Comparison of ENCODE assay signal across 8 cellular contexts in the genomic region with DNA sequence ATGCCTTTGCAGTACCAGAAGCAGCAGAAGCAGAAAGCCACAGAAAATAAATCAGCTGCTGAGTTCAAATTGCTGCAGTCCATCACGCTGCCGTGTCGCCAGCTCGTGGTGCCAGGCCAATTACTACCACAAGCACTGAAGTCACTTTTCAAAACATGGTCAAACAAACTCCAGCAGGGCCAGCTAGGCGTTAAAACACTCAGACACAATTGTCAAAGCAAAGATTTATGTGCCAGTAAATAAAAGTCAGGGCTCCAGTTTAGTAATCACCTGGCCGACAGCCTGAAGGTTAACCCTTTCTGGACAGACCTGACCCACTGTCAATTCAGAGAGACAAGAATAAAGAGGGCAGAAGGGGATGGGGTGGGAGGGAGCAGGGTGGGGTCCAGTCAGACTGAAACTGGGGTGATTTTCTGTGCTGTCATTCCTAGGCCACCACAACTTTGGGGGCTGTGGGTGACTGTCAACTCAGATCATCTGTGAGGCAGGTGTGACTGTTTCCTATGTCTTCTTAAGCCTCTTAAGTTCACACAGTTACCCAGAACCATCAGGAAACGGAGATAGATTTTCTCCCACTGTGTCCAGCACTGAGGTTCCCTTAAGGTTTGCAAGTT.
DNase-seq lines count a peak whose midpoint lies in the region; ATAC-seq, FAIRE-seq and TF ChIP-seq lines count a peak whose summit lies in the region.

No MANE protein-coding gene starts in this region.

- 0 out of 2 replicates have a peak, but pooled peaks have one; percentile 23 for TF ChIP-seq POLR2A in GM12878 (IDR thresholded peaks at IDR 0.05; ENCODE audit: low read depth, low read length)
- no peak for TF ChIP-seq POLR2A in vagina (IDR thresholded peaks at IDR 0.05)

- BruUV-seq in GM12878 (replicated peaks; lab: Mats Ljungman, UMichigan): no TSS peak

- H3K79me2 ChIP-seq in GM12878 (ENCODE audit: control insufficient read depth, insufficient read depth, low read length): peaks cover 50% of the 10 kb centered on the region

- in situ Hi-C loops in GM12878 (cut with MboI): no loop called here

- H3K27ac ChIP-seq in GM12878 (ENCODE audit: control insufficient read depth, insufficient read depth): peak overlapping the region; percentile 96
- peak overlapping the region; percentile 29 for H3K27ac ChIP-seq in vagina

- intact Hi-C loops in GM12878 (cut with micrococcal nuclease; ENCODE audit: unreplicated experiment): loop anchor here (1.0 to 5.0 kb wide), 8 partner anchors 15 to 135 kb away; partner anchors contain the start of gene FUT8
- intact Hi-C loops in vagina (cut with DNase I): no loop called here

- H3K9ac ChIP-seq in GM12878 (ENCODE audit: control insufficient read depth, insufficient read depth, low read length): peak overlapping the region; percentile 69

- no peak overlapping the region for H2AFZ ChIP-seq in GM12878 (ENCODE audit: control insufficient read depth, low read depth, low read length)

- WGBS in GM12878 (ENCODE audit: insufficient coverage, insufficient replicate concordance, low lambda C conversion rate, missing lambda C conversion rate): 2% methylated on average over 7 of the region's 7 CpGs

- TF ChIP-seq CTCF in GM12878 (IDR thresholded peaks at IDR 0.05 in 2 of 3, conservative IDR thresholded peaks at IDR 0.05 in 1 of 3; ENCODE audit: control insufficient read depth in 2 of 3, extremely low read depth in 1 of 3, insufficient read depth in 1 of 3, low read depth in 3 of 3, low read length in 3 of 3) (no peak), vagina (IDR thresholded peaks at IDR 0.05) (no peak)

- DNase-seq in NCI-H187 treated with DMSO at 0.1 percent for 48 hours (lab: John Stamatoyannopoulos, UW): peak; percentile 28
- peak; percentile 98 for DNase-seq in GM12878 (ENCODE audit: low read depth, low spot score)
- no peak for DNase-seq in vagina (ENCODE audit: extremely low spot score in 2 of 2)
- no peak for DNase-seq in midbrain (lab: John Stamatoyannopoulos, UW)
- DNase-seq in Kasumi-1 (lab: John Stamatoyannopoulos, UW): no peak
- no peak for DNase-seq in dermis blood vessel endothelial cell

- TF ChIP-seq EP300 in GM12878 (IDR thresholded peaks at IDR 0.05; ENCODE audit: borderline replicate concordance in 1 of 2, control insufficient read depth in 1 of 2, low read depth in 2 of 2, low read length in 2 of 2): peak in 1 of 2 experiments; percentile 65; a peak in 2 of 4 replicates

- H3K4me1 ChIP-seq in GM12878 (ENCODE audit: control insufficient read depth, insufficient read depth, low read length): peaks cover 49% of the 10 kb centered on the region
- peaks cover 16% of the 10 kb centered on the region for H3K4me1 ChIP-seq in vagina

- 0 out of 2 replicates have a peak, but pooled peaks have one; percentile 12 for TF ChIP-seq RAD21 in GM12878 (IDR thresholded peaks at IDR 0.05; ENCODE audit: insufficient read depth, low read depth, low read length)

- H3K36me3 ChIP-seq in GM12878 (ENCODE audit: control insufficient read depth in 2 of 2, insufficient read depth in 2 of 2, low read length in 1 of 2) (no peaks in the 10 kb centered on the region), vagina (no peaks in the 10 kb centered on the region)

- peak overlapping the region; percentile 66 for H3K4me3 ChIP-seq in GM12878
- no peak overlapping the region for H3K4me3 ChIP-seq in vagina

- ATAC-seq in GM18868 (IDR thresholded peaks at IDR 0.05; ENCODE audit: unreplicated experiment) (peak; percentile 69), HG02588 (IDR thresholded peaks at IDR 0.05; ENCODE audit: unreplicated experiment) (peak; percentile 48), GM12878 (peak; percentile 69)

- SMC1A ChIA-PET in GM12878 (lab: Charles Lee; ENCODE audit: uncharacterized antibody, unreplicated experiment): interaction anchor here (0.8 to 17.0 kb wide), 21 partner anchors 9 to 522 kb away, joined by 3 to 391 read pairs (median 4); partner anchors contain the start of gene FUT8

- peak overlapping the region; percentile 77 for H3K4me2 ChIP-seq in GM12878 (ENCODE audit: control insufficient read depth, insufficient read depth)

- H3K27me3 ChIP-seq in GM12878 (replicated peaks in 1 of 2; ENCODE audit: control insufficient read depth in 2 of 2, insufficient read depth in 2 of 2, low read length in 1 of 2) (no peaks in the 10 kb centered on the region), vagina (no peaks in the 10 kb centered on the region)

- CTCF ChIA-PET in GM12878 (lab: Yijun Ruan, JAX): interaction anchor here (0.6 to 6.3 kb wide), 12 partner anchors 13 to 132 kb away, joined by 3 to 63 read pairs (median 4); partner anchors contain the start of gene FUT8

- no peaks in the 10 kb centered on the region for H4K20me1 ChIP-seq in GM12878 (ENCODE audit: control insufficient read depth, insufficient read depth)

- POLR2A ChIA-PET in GM12878 (lab: Charles Lee): interaction anchor here (0.9 to 12.3 kb wide), 12 partner anchors 10 to 198 kb away, joined by 3 to 223 read pairs (median 6); no protein-coding TSS in a partner anchor

- FAIRE-seq in GM12878 (lab: Jason Lieb, UNC): peak; percentile 96

- no peaks in the 10 kb centered on the region; the same call in 2 of the 3 replicates for H3K9me3 ChIP-seq in GM12878 (replicated peaks; ENCODE audit: control insufficient read depth, insufficient read depth, low read length)
- H3K9me3 ChIP-seq in vagina: no peaks in the 10 kb centered on the region

- RAD21 ChIA-PET in GM12878 (lab: Charles Lee; ENCODE audit: unreplicated experiment): interaction anchor here (0.9 to 11.2 kb wide), 15 partner anchors 9 to 133 kb away, joined by 3 to 272 read pairs (median 6); partner anchors contain the start of gene FUT8

TF ChIP-seq in GM12878, 131 proteins besides CTCF, POLR2A, EP300 and RAD21 (continues in another document):
- TF ChIP-seq MAX (IDR thresholded peaks at IDR 0.05; ENCODE audit: low read depth, low read length) (peak; percentile 21; the same call in 1 of the 2 replicates), ESRRA (IDR thresholded peaks at IDR 0.05; ENCODE audit: low read length) (no peak), SMAD5 (IDR thresholded peaks at IDR 0.05; ENCODE audit: low read depth) (no peak; the same call in 1 of the 2 replicates), MEF2B (IDR thresholded peaks at IDR 0.05; ENCODE audit: partially characterized antibody, poor library complexity, severe bottlenecking) (no peak), EZH2 (IDR thresholded peaks at IDR 0.05; ENCODE audit: borderline replicate concordance, control insufficient read depth, low read depth, low read length) (no peak), SIX5 (IDR thresholded peaks at IDR 0.05; ENCODE audit: low read depth, low read length, severe bottlenecking) (no peak), DPF2 (IDR thresholded peaks at IDR 0.05) (peak; percentile 70), HDAC6 (IDR thresholded peaks at IDR 0.05; ENCODE audit: unreplicated experiment) (no peak), RUNX3 (IDR thresholded peaks at IDR 0.05; ENCODE audit: low read length) (peak; percentile 94), YY1 (IDR thresholded peaks at IDR 0.05; ENCODE audit: low read depth, low read length) (peak; percentile 51), GATAD2B (conservative IDR thresholded peaks at IDR 0.05; ENCODE audit: low read depth) (no peak), CBX5 (IDR thresholded peaks at IDR 0.05; ENCODE audit: low read depth) (peak; percentile 87), SMAD1 (IDR thresholded peaks at IDR 0.05; ENCODE audit: low read depth, partially characterized antibody) (no peak), JUND (IDR thresholded peaks at IDR 0.05; ENCODE audit: low read depth, low read length) (peak; percentile 73), STAT1 (conservative IDR thresholded peaks at IDR 0.05) (no peak), ZZZ3 (IDR thresholded peaks at IDR 0.05; ENCODE audit: control insufficient read depth, insufficient read length, low read depth) (no peak), SREBF1 (IDR thresholded peaks at IDR 0.05; ENCODE audit: low read length) (no peak)
- TF ChIP-seq, protein P1, sequence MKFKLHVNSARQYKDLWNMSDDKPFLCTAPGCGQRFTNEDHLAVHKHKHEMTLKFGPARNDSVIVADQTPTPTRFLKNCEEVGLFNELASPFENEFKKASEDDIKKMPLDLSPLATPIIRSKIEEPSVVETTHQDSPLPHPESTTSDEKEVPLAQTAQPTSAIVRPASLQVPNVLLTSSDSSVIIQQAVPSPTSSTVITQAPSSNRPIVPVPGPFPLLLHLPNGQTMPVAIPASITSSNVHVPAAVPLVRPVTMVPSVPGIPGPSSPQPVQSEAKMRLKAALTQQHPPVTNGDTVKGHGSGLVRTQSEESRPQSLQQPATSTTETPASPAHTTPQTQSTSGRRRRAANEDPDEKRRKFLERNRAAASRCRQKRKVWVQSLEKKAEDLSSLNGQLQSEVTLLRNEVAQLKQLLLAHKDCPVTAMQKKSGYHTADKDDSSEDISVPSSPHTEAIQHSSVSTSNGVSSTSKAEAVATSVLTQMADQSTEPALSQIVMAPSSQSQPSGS (IDR thresholded peaks at IDR 0.05; ENCODE audit: low read length): peak; percentile 84
- TF ChIP-seq, protein P2, sequence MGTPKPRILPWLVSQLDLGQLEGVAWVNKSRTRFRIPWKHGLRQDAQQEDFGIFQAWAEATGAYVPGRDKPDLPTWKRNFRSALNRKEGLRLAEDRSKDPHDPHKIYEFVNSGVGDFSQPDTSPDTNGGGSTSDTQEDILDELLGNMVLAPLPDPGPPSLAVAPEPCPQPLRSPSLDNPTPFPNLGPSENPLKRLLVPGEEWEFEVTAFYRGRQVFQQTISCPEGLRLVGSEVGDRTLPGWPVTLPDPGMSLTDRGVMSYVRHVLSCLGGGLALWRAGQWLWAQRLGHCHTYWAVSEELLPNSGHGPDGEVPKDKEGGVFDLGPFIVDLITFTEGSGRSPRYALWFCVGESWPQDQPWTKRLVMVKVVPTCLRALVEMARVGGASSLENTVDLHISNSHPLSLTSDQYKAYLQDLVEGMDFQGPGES (IDR thresholded peaks at IDR 0.05): no peak

Comparison
In these comparisons a context has a peak if more than half of its experiments do, and no peak if none do; other contexts are left out.
1. DNase-seq: peak in NCI-H187 treated with DMSO at 0.1 percent for 48 hours (single experiment) and GM12878 (single experiment); none in vagina (0 of 2), midbrain (single experiment), Kasumi-1 (0 of 2) and dermis blood vessel endothelial cell (single experiment).
2. Peak in every context shown above with its lines, with median percentiles within 50 percentile points of each other: ATAC-seq.